Comparison of ENCODE assay signal across 14 cellular contexts in genomic region chr7:458511-459245, GRCh38.
"Had no signal": no experiment of that assay in that cellular context is flagged by ENCODE, and none has a peak within 500 bp of the region (broad histone marks: within the 10 kb centered on the region; RNA-seq: fewer than 3 reads in every experiment).

No MANE protein-coding gene starts in this region.

- H3K4me1 Mint-ChIP-seq: central memory CD8-positive, alpha-beta T cell; stimulated activated naive CD8-positive, alpha-beta T cell treated with anti-CD3 and anti-CD28 coated beads, Interleukin-15, amount 100 ng/mL, for 72 hours had no signal

- H3K4me3 Mint-ChIP-seq: central memory CD8-positive, alpha-beta T cell; nephron; stimulated activated naive CD8-positive, alpha-beta T cell treated with anti-CD3 and anti-CD28 coated beads, Interleukin-15, amount 100 ng/mL, for 72 hours had no signal

- H3K9me3 ChIP-seq: psoas muscle, testis had no signal

- H3K27me3 ChIP-seq: hepatocyte, testis had no signal

- H3K27ac Mint-ChIP-seq: stimulated activated naive CD8-positive, alpha-beta T cell treated with anti-CD3 and anti-CD28 coated beads, Interleukin-15, amount 100 ng/mL, for 72 hours had no signal

- H3K9me3 Mint-ChIP-seq: central memory CD8-positive, alpha-beta T cell; nephron; stimulated activated naive CD8-positive, alpha-beta T cell treated with anti-CD3 and anti-CD28 coated beads, Interleukin-15, amount 100 ng/mL, for 72 hours had no signal

- H3K27me3 Mint-ChIP-seq: central memory CD8-positive, alpha-beta T cell; stimulated activated naive CD8-positive, alpha-beta T cell treated with anti-CD3 and anti-CD28 coated beads, Interleukin-15, amount 100 ng/mL, for 72 hours had no signal

- H3K79me2 ChIP-seq: hepatocyte had no signal

- H3K4me3 ChIP-seq: hepatocyte, psoas muscle, testis had no signal

- DNase-seq: activated CD4-positive, alpha-beta T cell treated with anti-CD3 and anti-CD28 coated beads, Interleukin-2, amount 50 U/mL, for 4 hours; activated gamma-delta T cell treated with Interleukin-2 at 50 U/mL for 16 hours; activated T-cell treated with anti-CD3 and anti-CD28 coated beads, Interleukin-2, amount 50 U/mL, for 48 hours; cortex of kidney; effector CD8-positive, alpha-beta T cell; stimulated activated CD4-positive, alpha-beta T cell treated with anti-CD3 and anti-CD28 coated beads, Interleukin-2, amount 100 ng/mL, for 48 hours; stimulated activated CD8-positive, alpha-beta memory T cell treated with anti-CD3 and anti-CD28 coated beads, Interleukin-4, amount 100 ng/mL, for 48 hours; stimulated activated naive CD8-positive, alpha-beta T cell treated with anti-CD3 and anti-CD28 coated beads, Interleukin-15, amount 100 ng/mL, for 72 hours; testis had no signal

- H2AFZ ChIP-seq: hepatocyte had no signal

- H3K4me2 ChIP-seq: hepatocyte had no signal

- H3K27ac ChIP-seq: epithelial cell of prostate, hepatocyte, psoas muscle, testis had no signal
